Comparison of ENCODE assay signal across 24 cellular contexts in genomic region chr14:84885061-84885460, GRCh38.
"Had no signal": no experiment of that assay in that cellular context is flagged by ENCODE, and none has a peak within 500 bp of the region (broad histone marks: within the 10 kb centered on the region; RNA-seq: fewer than 3 reads in every experiment).

No MANE protein-coding gene starts in this region.

- H3K9me3 ChIP-seq: body of pancreas had no signal

- DNase-seq: activated B cell treated with CpG ODN at 0.5 μM for 24 hours; activated CD4-positive, alpha-beta memory T cell treated with anti-CD3 and anti-CD28 coated beads, Interleukin-2, amount 10 ng/mL, durations not matched to agents 7 days and 5 days; activated CD4-positive, alpha-beta T cell treated with anti-CD3 and anti-CD28 coated beads, Interleukin-2, amount 10 ng/mL, durations not matched to agents 24 days and 14 days; activated CD4-positive, alpha-beta T cell treated with anti-CD3 and anti-CD28 coated beads, Interleukin-2, amount 50 U/mL, for 4 hours; activated CD8-positive, alpha-beta memory T cell treated with anti-CD3 and anti-CD28 coated beads, Interleukin-2, amount 50 U/mL, for 48 hours; activated effector memory CD4-positive, alpha-beta T cell treated with Interleukin-2 at 50 U/mL for 16 hours; activated gamma-delta T cell treated with Interleukin-2 at 50 U/mL for 16 hours; activated naive CD4-positive, alpha-beta T cell treated with anti-CD3 and anti-CD28 coated beads, Interleukin-2, amount 50 U/mL, for 16 hours; activated naive CD4-positive, alpha-beta T cell treated with Interleukin-2 at 50 U/mL for 16 hours; activated T-cell treated with anti-CD3 and anti-CD28 coated beads for 4 hours; activated T-cell treated with anti-CD3 and anti-CD28 coated beads, Interleukin-2, amount 50 U/mL, for 24 hours; amygdala; aorta; body of pancreas; caudate nucleus; effector CD8-positive, alpha-beta T cell; head of caudate nucleus; hippocampal formation; T-helper 2 cell had no signal

- H3K4me3 ChIP-seq: body of pancreas had no signal

- H3K27me3 Mint-ChIP-seq: activated B cell treated with CpG ODN at 0.5 μM for 24 hours; activated CD4-positive, alpha-beta memory T cell treated with anti-CD3 and anti-CD28 coated beads, Interleukin-2, amount 10 ng/mL, durations not matched to agents 7 days and 5 days; activated CD4-positive, alpha-beta T cell treated with anti-CD3 and anti-CD28 coated beads, Interleukin-2, amount 10 ng/mL, durations not matched to agents 24 days and 14 days; activated naive CD8-positive, alpha-beta T cell; activated T-cell treated with anti-CD3 and anti-CD28 coated beads, Interleukin-2, amount 50 U/mL, for 24 hours; activated T-helper 17 cell treated with anti-CD3 and anti-CD28 coated beads, Interleukin-2, amount 50 U/mL, for 72 hours had no signal

- H3K27ac ChIP-seq: body of pancreas, VCaP had no signal

- H3K4me1 ChIP-seq: body of pancreas had no signal

- H3K36me3 Mint-ChIP-seq: activated naive CD8-positive, alpha-beta T cell had no signal

- H3K27ac Mint-ChIP-seq: activated B cell treated with CpG ODN at 0.5 μM for 24 hours; activated CD4-positive, alpha-beta memory T cell treated with anti-CD3 and anti-CD28 coated beads, Interleukin-2, amount 10 ng/mL, durations not matched to agents 7 days and 5 days; activated CD4-positive, alpha-beta T cell treated with anti-CD3 and anti-CD28 coated beads, Interleukin-2, amount 10 ng/mL, durations not matched to agents 24 days and 14 days; activated naive CD8-positive, alpha-beta T cell; activated T-cell treated with anti-CD3 and anti-CD28 coated beads, Interleukin-2, amount 50 U/mL, for 24 hours; activated T-helper 17 cell treated with anti-CD3 and anti-CD28 coated beads, Interleukin-2, amount 50 U/mL, for 72 hours had no signal

- H3K4me1 Mint-ChIP-seq: activated B cell treated with CpG ODN at 0.5 μM for 24 hours; activated CD4-positive, alpha-beta memory T cell treated with anti-CD3 and anti-CD28 coated beads, Interleukin-2, amount 10 ng/mL, durations not matched to agents 7 days and 5 days; activated CD4-positive, alpha-beta T cell treated with anti-CD3 and anti-CD28 coated beads, Interleukin-2, amount 10 ng/mL, durations not matched to agents 24 days and 14 days; activated T-helper 17 cell treated with anti-CD3 and anti-CD28 coated beads, Interleukin-2, amount 50 U/mL, for 72 hours had no signal

- ATAC-seq: activated CD4-positive, CD25-positive, alpha-beta regulatory T cell treated with anti-CD3 and anti-CD28 coated beads, Interleukin-2, amount 50 U/mL, for 24 hours; activated T-helper 17 cell treated with anti-CD3 and anti-CD28 coated beads, Interleukin-2, amount 50 U/mL, for 72 hours; body of pancreas; esophagus mucosa had no signal

- H3K27me3 ChIP-seq: body of pancreas had no signal

- H3K4me3 Mint-ChIP-seq: activated B cell treated with CpG ODN at 0.5 μM for 24 hours; activated CD4-positive, alpha-beta memory T cell treated with anti-CD3 and anti-CD28 coated beads, Interleukin-2, amount 10 ng/mL, durations not matched to agents 7 days and 5 days; activated CD4-positive, alpha-beta T cell treated with anti-CD3 and anti-CD28 coated beads, Interleukin-2, amount 10 ng/mL, durations not matched to agents 24 days and 14 days; activated naive CD8-positive, alpha-beta T cell; activated T-cell treated with anti-CD3 and anti-CD28 coated beads, Interleukin-2, amount 50 U/mL, for 24 hours; activated T-helper 17 cell treated with anti-CD3 and anti-CD28 coated beads, Interleukin-2, amount 50 U/mL, for 72 hours had no signal
